8 cellular contexts compared by ENCODE assay signal in the genomic region with DNA sequence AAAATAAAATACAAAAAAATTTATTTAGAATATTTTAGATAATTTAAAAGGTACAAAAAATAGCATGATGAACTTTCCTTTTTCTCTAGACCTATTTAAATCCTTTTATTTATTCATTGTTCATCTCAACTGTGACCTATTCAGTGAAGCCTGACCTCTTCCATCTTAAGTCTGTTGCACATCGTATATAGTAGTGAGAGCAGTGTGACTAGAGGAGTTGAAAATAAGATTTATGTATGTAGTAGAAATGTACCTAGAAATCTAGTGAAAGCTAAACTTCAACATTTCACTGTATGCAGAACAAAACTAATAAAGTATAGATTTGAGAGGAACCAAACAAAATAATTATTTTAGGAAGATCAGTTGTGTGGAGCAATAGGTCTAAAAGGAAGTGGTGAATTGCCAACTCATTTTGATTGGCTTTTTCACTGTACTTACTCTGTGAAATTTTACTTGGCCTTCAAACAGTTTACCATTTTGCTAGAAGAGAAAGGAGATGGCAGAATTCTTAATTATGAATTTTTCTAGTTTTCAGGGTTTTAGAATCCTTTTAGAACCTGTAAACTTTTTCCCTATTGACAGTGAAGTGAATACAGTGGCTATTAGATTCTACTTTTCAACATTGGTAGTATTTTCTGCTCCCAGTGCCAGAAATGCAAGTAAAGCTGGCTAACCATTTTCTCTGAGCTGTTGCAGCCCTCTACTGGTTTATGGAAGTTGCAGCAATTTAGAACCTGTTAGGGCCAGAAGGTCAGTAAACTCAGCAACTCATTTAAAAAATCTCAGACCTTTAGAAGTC. TPM values are rescaled to one million over a fixed set of nuclear protein-coding genes. Genes with fewer than 3 reads are reported as not detected.
A peak's percentile ranks its signal among the peaks of the same experiment; 100 is the strongest.
DNase-seq lines count a peak whose midpoint lies in the region; ATAC-seq and TF ChIP-seq lines count a peak whose summit lies in the region.

No MANE protein-coding gene starts in this region.

- TF ChIP-seq CTCF in AG09319 (IDR thresholded peaks at IDR 0.05; ENCODE audit: low read depth, low read length) = peak; percentile 82
- TF ChIP-seq CTCF in GM12864 (IDR thresholded peaks at IDR 0.05; ENCODE audit: low read depth, low read length, missing control alignments) = peak; percentile 71

- peak; percentile 46 for ATAC-seq in HG03097 (IDR thresholded peaks at IDR 0.05; ENCODE audit: low FRiP score, unreplicated experiment)

- H3K9me3 Mint-ChIP-seq in activated naive CD8-positive, alpha-beta T cell (ENCODE audit: low read depth) = no peaks in the 10 kb centered on the region

- no peaks in the 10 kb centered on the region for H3K27me3 Mint-ChIP-seq in activated naive CD8-positive, alpha-beta T cell

- no peak overlapping the region for H3K4me3 ChIP-seq in GM12864 (ENCODE audit: low read depth, low read length)

- peaks cover 80% of the 10 kb centered on the region for H3K4me1 Mint-ChIP-seq in activated naive CD8-positive, alpha-beta T cell (ENCODE audit: low read depth)

- DNase-seq in AG09319 (ENCODE audit: extremely low read depth, low read depth) (peak; percentile 49), GM12864 (ENCODE audit: low read depth) (no peak), NCI-H510A treated with DMSO at 0.1 percent for 48 hours (lab: John Stamatoyannopoulos, UW) (peak; percentile 76), glomerular visceral epithelial cell (ENCODE audit: extremely low spot score) (peak; percentile 64), pulmonary artery endothelial cell (ENCODE audit: low read depth, low spot score) (peak; percentile 49), GM19238 (ENCODE audit: insufficient read length, low spot score) (no peak)

- peak overlapping the region; percentile 1 for H3K4me3 Mint-ChIP-seq in activated naive CD8-positive, alpha-beta T cell

- H3K27ac Mint-ChIP-seq in activated naive CD8-positive, alpha-beta T cell = peak overlapping the region; percentile 85

- no peaks in the 10 kb centered on the region for H3K36me3 Mint-ChIP-seq in activated naive CD8-positive, alpha-beta T cell

RNA-seq across cellular contexts. Expression of a gene that starts 11.1 kb away (rescaled TPM):
- total RNA-seq in pulmonary artery endothelial cell = 16.6 and 31.3 TPM in 2 replicates

RNA-seq across cellular contexts. Expression of a gene that starts 45.1 kb away (rescaled TPM):
- total RNA-seq in pulmonary artery endothelial cell = 132 and 136 TPM in 2 replicates

Comparison
In these comparisons a context has a peak if more than half of its experiments do, and no peak if none do; other contexts are left out.
1. DNase-seq: peak in AG09319 (single experiment), NCI-H510A treated with DMSO at 0.1 percent for 48 hours (single experiment), glomerular visceral epithelial cell (single experiment) and pulmonary artery endothelial cell (single experiment); none in GM12864 (single experiment) and GM19238 (single experiment).